In the genomic region with DNA sequence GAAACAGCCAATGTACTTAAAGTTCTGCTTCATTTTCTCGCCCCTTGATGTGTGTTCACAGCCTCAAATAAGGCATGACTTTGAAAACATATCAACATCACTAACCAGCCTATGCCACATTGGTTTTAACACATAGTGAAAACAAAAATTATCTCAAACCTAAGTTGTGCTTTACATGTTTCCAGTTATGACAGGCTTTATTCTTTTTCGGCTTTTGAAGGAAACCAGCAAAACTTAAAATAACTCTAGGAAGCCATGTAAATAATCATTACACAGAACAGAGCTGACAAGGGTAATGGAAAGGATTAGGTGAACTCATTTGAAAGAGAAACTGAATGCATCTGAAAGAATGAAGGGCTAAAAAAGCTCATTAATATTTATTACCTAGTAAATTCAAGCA, we compare ENCODE assay signal across 1 cellular context.
TF ChIP-seq lines count a peak whose summit lies in the region.

No MANE protein-coding gene starts in this region.

TF ChIP-seq in GM12878, 131 proteins besides CTCF, POLR2A, EP300 and RAD21:
- no peak for TF ChIP-seq RFX5 (IDR thresholded peaks at IDR 0.05; ENCODE audit: low read depth, low read length)
- TF ChIP-seq, protein P1, sequence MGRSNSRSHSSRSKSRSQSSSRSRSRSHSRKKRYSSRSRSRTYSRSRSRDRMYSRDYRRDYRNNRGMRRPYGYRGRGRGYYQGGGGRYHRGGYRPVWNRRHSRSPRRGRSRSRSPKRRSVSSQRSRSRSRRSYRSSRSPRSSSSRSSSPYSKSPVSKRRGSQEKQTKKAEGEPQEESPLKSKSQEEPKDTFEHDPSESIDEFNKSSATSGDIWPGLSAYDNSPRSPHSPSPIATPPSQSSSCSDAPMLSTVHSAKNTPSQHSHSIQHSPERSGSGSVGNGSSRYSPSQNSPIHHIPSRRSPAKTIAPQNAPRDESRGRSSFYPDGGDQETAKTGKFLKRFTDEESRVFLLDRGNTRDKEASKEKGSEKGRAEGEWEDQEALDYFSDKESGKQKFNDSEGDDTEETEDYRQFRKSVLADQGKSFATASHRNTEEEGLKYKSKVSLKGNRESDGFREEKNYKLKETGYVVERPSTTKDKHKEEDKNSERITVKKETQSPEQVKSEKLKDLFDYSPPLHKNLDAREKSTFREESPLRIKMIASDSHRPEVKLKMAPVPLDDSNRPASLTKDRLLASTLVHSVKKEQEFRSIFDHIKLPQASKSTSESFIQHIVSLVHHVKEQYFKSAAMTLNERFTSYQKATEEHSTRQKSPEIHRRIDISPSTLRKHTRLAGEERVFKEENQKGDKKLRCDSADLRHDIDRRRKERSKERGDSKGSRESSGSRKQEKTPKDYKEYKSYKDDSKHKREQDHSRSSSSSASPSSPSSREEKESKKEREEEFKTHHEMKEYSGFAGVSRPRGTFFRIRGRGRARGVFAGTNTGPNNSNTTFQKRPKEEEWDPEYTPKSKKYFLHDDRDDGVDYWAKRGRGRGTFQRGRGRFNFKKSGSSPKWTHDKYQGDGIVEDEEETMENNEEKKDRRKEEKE (IDR thresholded peaks at IDR 0.05): no peak
